21 cellular contexts compared by ENCODE assay signal in genomic region chrX:67727576-67727975, GRCh38.
DNase-seq lines count a peak whose midpoint lies in the region; FAIRE-seq and TF ChIP-seq lines count a peak whose summit lies in the region.
"Had no signal": no experiment of that assay in that cellular context is flagged by ENCODE, and none has a peak within 500 bp of the region (broad histone marks: within the 10 kb centered on the region; RNA-seq: fewer than 3 reads in every experiment).

No MANE protein-coding gene starts in this region.

- H3K9me3 ChIP-seq in BLaER1 treated with 17β-estradiol and CSF1 and Interleukin-3, amounts not matched to agents 10 nM and 100 nM (replicated peaks in 1 of 11), result peaks cover 0 to 7% (median 0%) of the 10 kb centered on the region in 11 experiments; a peak in 1 of 22 replicates
- no peaks in the 10 kb centered on the region for H3K9me3 ChIP-seq in thyroid gland
- H3K9me3 ChIP-seq: Caco-2 had no signal

- H3K27me3 ChIP-seq in BLaER1 treated with 17β-estradiol and CSF1 and Interleukin-3, amounts not matched to agents 10 nM and 100 nM, result no peaks in the 10 kb centered on the region
- no peaks in the 10 kb centered on the region for H3K27me3 ChIP-seq in thyroid gland

- no peak overlapping the region for H3K4me3 ChIP-seq in BLaER1 treated with 17β-estradiol and CSF1 and Interleukin-3, amounts not matched to agents 10 nM and 100 nM
- no peak overlapping the region for H3K4me3 ChIP-seq in thyroid gland (replicated peaks in 1 of 3)

- H3K27me3 Mint-ChIP-seq in dendritic cell treated with granulocyte-macrophage colony-stimulating factor and Interleukin-4, amounts not matched to agents 40 ng/mL and 50 ng/mL, for 4 days, result no peaks in the 10 kb centered on the region
- H3K27me3 Mint-ChIP-seq: B cell; CD4-positive, alpha-beta T cell had no signal

- intact Hi-C loops in dendritic cell treated with granulocyte-macrophage colony-stimulating factor and Interleukin-4, amounts not matched to agents 40 ng/mL and 50 ng/mL, for 4 days (cut with micrococcal nuclease), result no loop called here
- intact Hi-C loops in thyroid gland (cut with DNase I), result no loop called here

- TF ChIP-seq POLR2A in thyroid gland (IDR thresholded peaks at IDR 0.05) (no peak), GM12891 (IDR thresholded peaks at IDR 0.05; ENCODE audit: low read depth, low read length) (no peak)

- DNase-seq in thyroid gland (peak; percentile 69 to 81), NCI-H748 (lab: John Stamatoyannopoulos, UW; ENCODE audit: unreplicated experiment) (no peak), retina (no peak), GM12891 (ENCODE audit: insufficient read length, low spot score) (no peak)
- DNase-seq: 8988T; AML-193; Caco-2; Calu3; CD4-positive, alpha-beta T cell; CD8-positive, alpha-beta T cell; DMS79 treated with DMSO at 0.1 percent for 48 hours; GF-D8 had no signal

- peaks cover 50 to 74% (median 62%) of the 10 kb centered on the region in 10 experiments for H3K4me1 ChIP-seq in BLaER1 treated with 17β-estradiol and CSF1 and Interleukin-3, amounts not matched to agents 10 nM and 100 nM
- H3K4me1 ChIP-seq in thyroid gland, result peaks cover 0 to 16% of the 10 kb centered on the region in 2 donors
- H3K4me1 ChIP-seq: Caco-2 had no signal

- H3K27ac ChIP-seq in BLaER1 treated with 17β-estradiol and CSF1 and Interleukin-3, amounts not matched to agents 10 nM and 100 nM, result peak overlapping the region in 8 of 11 experiments; percentile 70 to 88 (median 87); a peak in 16 of 22 replicates
- H3K27ac ChIP-seq in thyroid gland, result no peak overlapping the region
- H3K27ac ChIP-seq: C4-2B had no signal

- H3K4me2 ChIP-seq in BLaER1 treated with 17β-estradiol and CSF1 and Interleukin-3, amounts not matched to agents 10 nM and 100 nM, result peak overlapping the region; percentile 19 to 95 (median 87); a peak in 21 of 22 replicates

- 25% methylated on average over 1 of the region's 2 CpGs; no CpG with 5 or more reads in 1 of the 2 donors for WGBS in thyroid gland, 2 donors

- no peak overlapping the region for H3K4me3 Mint-ChIP-seq in dendritic cell treated with granulocyte-macrophage colony-stimulating factor and Interleukin-4, amounts not matched to agents 40 ng/mL and 50 ng/mL, for 4 days
- H3K4me3 Mint-ChIP-seq: B cell; CD4-positive, alpha-beta T cell; CD8-positive, alpha-beta T cell had no signal

- H3K27ac Mint-ChIP-seq in dendritic cell treated with granulocyte-macrophage colony-stimulating factor and Interleukin-4, amounts not matched to agents 40 ng/mL and 50 ng/mL, for 4 days, result peak overlapping the region; percentile 61
- H3K27ac Mint-ChIP-seq: B cell; CD4-positive, alpha-beta T cell; CD8-positive, alpha-beta T cell had no signal

- peak overlapping the region in 3 of 11 experiments; percentile 24 to 33 (median 27); a peak in 4 of 22 replicates for H3K9ac ChIP-seq in BLaER1 treated with 17β-estradiol and CSF1 and Interleukin-3, amounts not matched to agents 10 nM and 100 nM

- H3K4me1 Mint-ChIP-seq in dendritic cell treated with granulocyte-macrophage colony-stimulating factor and Interleukin-4, amounts not matched to agents 40 ng/mL and 50 ng/mL, for 4 days (ENCODE audit: low read depth), result peaks cover 51% of the 10 kb centered on the region
- H3K4me1 Mint-ChIP-seq: B cell had no signal

- FAIRE-seq in GM12891 (lab: Jason Lieb, UNC), result no peak
- FAIRE-seq: A204.1, D721Med, G401.6, GM12892, GM18507 had no signal

- H3K36me3 Mint-ChIP-seq in dendritic cell treated with granulocyte-macrophage colony-stimulating factor and Interleukin-4, amounts not matched to agents 40 ng/mL and 50 ng/mL, for 4 days (ENCODE audit: low read depth), result no peaks in the 10 kb centered on the region
- H3K36me3 Mint-ChIP-seq: CD8-positive, alpha-beta T cell had no signal

- peaks cover 0 to 22% (median 12%) of the 10 kb centered on the region in 11 experiments; a peak in 13 of 22 replicates for H3K36me3 ChIP-seq in BLaER1 treated with 17β-estradiol and CSF1 and Interleukin-3, amounts not matched to agents 10 nM and 100 nM
- no peaks in the 10 kb centered on the region for H3K36me3 ChIP-seq in thyroid gland

- TF ChIP-seq CTCF in thyroid gland (IDR thresholded peaks at IDR 0.05), result no peak

- H4K20me1 ChIP-seq in BLaER1 treated with 17β-estradiol and CSF1 and Interleukin-3, amounts not matched to agents 10 nM and 100 nM, result no peaks in the 10 kb centered on the region

- H3K9me3 Mint-ChIP-seq in dendritic cell treated with granulocyte-macrophage colony-stimulating factor and Interleukin-4, amounts not matched to agents 40 ng/mL and 50 ng/mL, for 4 days, result no peaks in the 10 kb centered on the region
- H3K9me3 Mint-ChIP-seq: CD4-positive, alpha-beta T cell; CD8-positive, alpha-beta T cell had no signal

TF ChIP-seq in GM12891, 5 proteins besides CTCF, POLR2A, EP300 and RAD21:
- TF ChIP-seq POLR2AphosphoS5 (IDR thresholded peaks at IDR 0.05; ENCODE audit: low read depth, low read length) (no peak), POU2F2 (IDR thresholded peaks at IDR 0.05; ENCODE audit: low read depth, low read length) (no peak), SPI1 (IDR thresholded peaks at IDR 0.05; ENCODE audit: low read depth, low read length) (no peak), TAF1 (IDR thresholded peaks at IDR 0.05; ENCODE audit: low read depth, low read length) (no peak), PAX5 (IDR thresholded peaks at IDR 0.05; ENCODE audit: insufficient read depth, low read length, severe bottlenecking) (no peak)

Comparison
In these comparisons a context has a peak if more than half of its experiments do, and no peak if none do; other contexts are left out.
1. H3K27ac ChIP-seq: peak in BLaER1 treated with 17β-estradiol and CSF1 and Interleukin-3, amounts not matched to agents 10 nM and 100 nM (8 of 11); none in thyroid gland (0 of 3).
2. DNase-seq: peak in thyroid gland (2 of 2); none in NCI-H748 (single experiment), retina (single experiment) and GM12891 (single experiment).